In the genomic region with DNA sequence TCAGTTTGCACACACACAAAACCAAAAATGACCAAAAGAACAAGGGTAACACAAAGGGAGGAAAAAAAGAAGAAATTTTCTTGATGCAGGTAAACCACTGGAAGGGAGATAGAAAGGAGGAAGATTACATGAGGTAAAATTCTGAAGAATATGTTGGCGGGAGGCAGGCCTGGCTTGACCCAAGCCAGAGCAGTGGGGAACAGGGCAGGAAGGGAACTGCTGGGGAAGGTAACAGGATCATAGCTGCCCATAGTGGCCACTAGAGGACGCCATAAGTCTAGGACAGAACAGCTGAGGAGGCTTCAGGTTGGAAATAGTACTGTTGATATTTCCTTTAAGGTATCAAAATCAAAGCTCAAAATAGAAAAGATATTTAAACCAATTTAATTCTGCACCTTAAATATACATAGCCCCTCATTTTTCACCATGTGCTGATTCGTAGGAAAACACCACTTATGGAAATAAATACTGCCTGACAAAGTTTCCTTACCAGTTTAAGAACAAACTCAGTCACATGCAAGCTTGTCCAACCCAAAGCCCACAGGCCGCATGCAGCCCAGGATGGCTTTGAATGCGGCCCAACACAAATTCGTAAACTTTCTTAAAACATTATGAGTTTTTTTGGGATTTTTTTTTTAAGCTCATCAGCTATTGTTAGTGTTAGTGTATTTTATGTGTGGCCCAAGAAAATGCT, we compare ENCODE assay signal across 8 cellular contexts. TPM values are rescaled to one million over a fixed set of nuclear protein-coding genes. Genes with fewer than 3 reads are reported as not detected.
DNase-seq lines count a peak whose midpoint lies in the region; ATAC-seq lines count a peak whose summit lies in the region.

No MANE protein-coding gene starts in this region.

- ATAC-seq in HG02588 (IDR thresholded peaks at IDR 0.05; ENCODE audit: unreplicated experiment) (peak; percentile 75), left colon (peak; percentile 97)

- DNase-seq in NCI-H1436 (lab: John Stamatoyannopoulos, UW) = peak; percentile 47
- no peak for DNase-seq in NCI-H1436 treated with DMSO at 0.1 percent for 48 hours (lab: John Stamatoyannopoulos, UW)
- peak; percentile 35 for DNase-seq in NCI-H146 (lab: John Stamatoyannopoulos, UW)
- peak in 3 of 5 experiments; percentile 18 to 73 (median 26) for DNase-seq in T-helper 2 cell
- DNase-seq in central memory CD4-positive, alpha-beta T cell = peak; percentile 36
- DNase-seq in left colon = peak; percentile 33 to 52
- DNase-seq in stimulated activated CD8-positive, alpha-beta memory T cell treated with anti-CD3 and anti-CD28 coated beads, Interleukin-7, amount 100 ng/mL, for 4 hours (ENCODE audit: low read depth in 2 of 2) = peak; percentile 11 to 13

- intact Hi-C loops in left colon (cut with DNase I, micrococcal nuclease) = no loop called here

RNA-seq across cellular contexts. Expression of a gene that starts 15.5 kb away (rescaled TPM):
- total RNA-seq in left colon = 100 to 1,000 TPM in 1 of 2 donors, 10 to 100 TPM in 1; 82.1 to 108 TPM

RNA-seq across cellular contexts. Expression of a gene that starts 16.0 kb away (rescaled TPM):
- 1 to 10 TPM; 3.0 to 8.6 TPM for total RNA-seq in left colon

RNA-seq across cellular contexts. Expression of a gene that starts 52.3 kb away (rescaled TPM):
- 1 to 10 TPM; 1.2 to 3.1 TPM for total RNA-seq in left colon
